ENCODE assay signal across 9 cellular contexts in the genomic region with DNA sequence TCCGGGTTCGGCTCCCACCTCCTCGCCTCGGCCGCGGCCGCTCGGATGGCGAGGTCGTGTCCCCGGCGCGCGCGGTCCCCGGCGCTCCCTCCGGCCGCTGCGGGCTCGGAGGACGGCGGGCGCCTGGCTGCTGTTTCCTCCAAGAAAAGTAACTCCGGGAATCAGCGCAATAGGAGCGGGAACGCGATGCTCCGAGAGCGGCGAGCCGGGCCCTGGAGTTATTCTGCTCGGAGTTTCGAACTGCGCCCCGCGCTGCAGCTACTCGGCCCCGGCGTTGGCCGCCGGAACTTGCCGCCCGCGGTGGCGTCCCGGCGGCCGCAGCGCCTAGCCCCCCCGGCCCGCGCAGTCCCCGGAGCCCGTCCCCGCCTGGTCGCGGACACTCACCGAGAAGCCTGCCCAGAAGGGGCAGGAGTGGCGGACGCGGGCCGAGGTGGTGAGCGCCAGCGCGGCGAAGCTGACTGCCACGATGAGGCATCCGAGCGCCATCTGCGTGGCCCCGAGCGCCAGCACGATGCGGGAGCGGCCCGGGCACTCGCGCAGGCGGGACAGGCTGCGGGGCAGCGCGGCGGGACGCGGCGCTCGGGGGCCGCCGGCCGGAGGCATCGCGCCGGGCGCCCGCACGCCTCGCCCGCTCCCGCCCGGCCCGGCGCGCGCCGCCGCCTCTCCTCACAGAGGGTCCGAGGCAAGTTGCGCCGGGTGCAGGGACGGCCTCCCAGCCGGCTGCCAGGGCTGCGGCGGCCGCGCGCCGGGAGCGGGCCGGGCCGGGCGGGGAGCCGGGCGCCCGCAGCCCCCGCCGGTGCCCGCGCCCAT.
DNase-seq lines count a peak whose midpoint lies in the region; ATAC-seq and TF ChIP-seq lines count a peak whose summit lies in the region.
"Had no signal": no experiment of that assay in that cellular context is flagged by ENCODE, and none has a peak within 500 bp of the region (broad histone marks: within the 10 kb centered on the region; RNA-seq: fewer than 3 reads in every experiment).

No MANE protein-coding gene starts in this region.

- H3K27me3 Mint-ChIP-seq in chondrocyte (ENCODE audit: low read depth) = peaks cover 50% of the 10 kb centered on the region

- H3K9me3 Mint-ChIP-seq in chondrocyte (ENCODE audit: low read depth) = peaks cover 14% of the 10 kb centered on the region

- ATAC-seq in SK-N-SH treated with all-trans-retinoic acid at 6 μM for 48 hours (no peak; the same call in 1 of the 3 replicates), left lung (peak; percentile 22), HG03108 (IDR thresholded peaks at IDR 0.05; ENCODE audit: unreplicated experiment) (no peak), HG02759 (IDR thresholded peaks at IDR 0.05; ENCODE audit: unreplicated experiment) (no peak)

- H3K9ac ChIP-seq in SK-N-SH = no peak overlapping the region

- peak; percentile 76 for DNase-seq in SK-N-SH
- no peak for DNase-seq in chondrocyte (ENCODE audit: low spot score)
- DNase-seq in left lung = no peak
- no peak for DNase-seq in tibial nerve (ENCODE audit: low spot score in 2 of 2)
- DNase-seq in stimulated activated CD4-positive, alpha-beta T cell treated with anti-CD3 and anti-CD28 coated beads, Interleukin-2, amount 100 ng/mL, for 24 hours = no peak

- no peak for TF ChIP-seq RAD21 in SK-N-SH (IDR thresholded peaks at IDR 0.05; ENCODE audit: low read length)

- POLR2A ChIA-PET in SK-N-SH (lab: Yijun Ruan, JAX) = no interaction called here

- H3K9me3 ChIP-seq in SK-N-SH = no peaks in the 10 kb centered on the region
- no peaks in the 10 kb centered on the region for H3K9me3 ChIP-seq in left lung
- H3K9me3 ChIP-seq in tibial nerve = no peaks in the 10 kb centered on the region

- no peaks in the 10 kb centered on the region for H3F3A ChIP-seq in SK-N-SH (replicated peaks; ENCODE audit: insufficient read depth)

- 5% methylated on average over 7 of the region's 130 CpGs for WGBS in SK-N-SH (ENCODE audit: low lambda C conversion rate)
- WGBS in tibial nerve, 2 donors = 0 to 1% methylated on average over 1 to 27 of the region's 130 CpGs

- intact Hi-C loops in left lung (cut with DNase I) = no loop called here

- H3K4me1 Mint-ChIP-seq in chondrocyte (ENCODE audit: low read depth) = peaks cover 13% of the 10 kb centered on the region

- no peak for TF ChIP-seq POLR2A in tibial nerve (IDR thresholded peaks at IDR 0.05)

- no peak overlapping the region for H3K4me3 Mint-ChIP-seq in chondrocyte (ENCODE audit: unreplicated experiment)

- TF ChIP-seq EP300 in SK-N-SH (IDR thresholded peaks at IDR 0.05; ENCODE audit: borderline replicate concordance in 1 of 2, low read depth in 1 of 2, low read length in 1 of 2) (no peak), tibial nerve (IDR thresholded peaks at IDR 0.05) (no peak)

- H3K79me2 ChIP-seq in SK-N-SH (ENCODE audit: insufficient read depth) = no peaks in the 10 kb centered on the region

- H3K27ac ChIP-seq in SK-N-SH (ENCODE audit: low read depth in 2 of 2, low read length in 1 of 2) (no peak overlapping the region), left lung (no peak overlapping the region), tibial nerve (peak overlapping the region in 1 of 4 donors; percentile 27)
- H3K27ac ChIP-seq: epithelial cell of prostate had no signal

- no peaks in the 10 kb centered on the region for H3K9me2 ChIP-seq in SK-N-SH

- H3K27me3 ChIP-seq in SK-N-SH (ENCODE audit: insufficient read depth) (peaks cover 55% of the 10 kb centered on the region), left lung (peaks cover 27 to 68% of the 10 kb centered on the region in 2 donors), tibial nerve (peaks cover 0 to 46% of the 10 kb centered on the region in 2 donors)

- no peaks in the 10 kb centered on the region for H4K20me1 ChIP-seq in SK-N-SH (ENCODE audit: insufficient read depth)

- H3K27ac Mint-ChIP-seq in chondrocyte (ENCODE audit: unreplicated experiment) = no peak overlapping the region

- H3K4me3 ChIP-seq in SK-N-SH (ENCODE audit: low read depth in 2 of 2, low read length in 1 of 2) (peak overlapping the region; percentile 35 to 43; a peak in 3 of 4 replicates), left lung (peak overlapping the region; percentile 36 to 45), tibial nerve (peak overlapping the region in 3 of 4 donors; percentile 18 to 63 (median 26))

- peaks cover 6% of the 10 kb centered on the region for H3K36me3 Mint-ChIP-seq in chondrocyte (ENCODE audit: low read depth)

- CTCF ChIA-PET in SK-N-SH (lab: Yijun Ruan, JAX) = interaction anchor here (1.1 to 1.3 kb wide), 2 partner anchors 10 to 431 kb away, joined by 3 to 4 read pairs; no protein-coding TSS in a partner anchor

- peak overlapping the region; percentile 68; the same call in 1 of the 2 replicates for H3K4me2 ChIP-seq in SK-N-SH

- H3K36me3 ChIP-seq in SK-N-SH (replicated peaks in 1 of 2; ENCODE audit: control insufficient read depth in 1 of 2, insufficient read depth in 2 of 2, low read length in 1 of 2) (no peaks in the 10 kb centered on the region), left lung (no peaks in the 10 kb centered on the region), tibial nerve (no peaks in the 10 kb centered on the region)

- TF ChIP-seq CTCF in SK-N-SH (IDR thresholded peaks at IDR 0.05) (no peak), chondrocyte (IDR thresholded peaks at IDR 0.05) (peak; percentile 14), left lung (IDR thresholded peaks at IDR 0.05) (no peak), tibial nerve (IDR thresholded peaks at IDR 0.05) (no peak)

- no peak overlapping the region for H2AFZ ChIP-seq in SK-N-SH (ENCODE audit: low read depth)

- H3K4me1 ChIP-seq in SK-N-SH (ENCODE audit: control insufficient read depth in 1 of 2, insufficient read depth in 2 of 2, low read depth in 1 of 2, low read length in 1 of 2) = peaks cover 0 to 4% of the 10 kb centered on the region in 2 experiments; a peak in 1 of 4 replicates
- peaks cover 0 to 13% of the 10 kb centered on the region in 2 donors for H3K4me1 ChIP-seq in left lung
- H3K4me1 ChIP-seq in tibial nerve = peaks cover 0 to 25% (median 0%) of the 10 kb centered on the region in 4 donors

TF ChIP-seq in SK-N-SH, 30 proteins besides CTCF, POLR2A, EP300 and RAD21 (continues in another document):
- TF ChIP-seq, protein P1, sequence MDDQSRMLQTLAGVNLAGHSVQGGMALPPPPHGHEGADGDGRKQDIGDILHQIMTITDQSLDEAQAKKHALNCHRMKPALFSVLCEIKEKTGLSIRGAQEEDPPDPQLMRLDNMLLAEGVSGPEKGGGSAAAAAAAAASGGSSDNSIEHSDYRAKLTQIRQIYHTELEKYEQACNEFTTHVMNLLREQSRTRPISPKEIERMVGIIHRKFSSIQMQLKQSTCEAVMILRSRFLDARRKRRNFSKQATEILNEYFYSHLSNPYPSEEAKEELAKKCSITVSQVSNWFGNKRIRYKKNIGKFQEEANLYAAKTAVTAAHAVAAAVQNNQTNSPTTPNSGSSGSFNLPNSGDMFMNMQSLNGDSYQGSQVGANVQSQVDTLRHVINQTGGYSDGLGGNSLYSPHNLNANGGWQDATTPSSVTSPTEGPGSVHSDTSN (IDR thresholded peaks at IDR 0.05) = no peak
- no peak for TF ChIP-seq RFX5 (IDR thresholded peaks at IDR 0.05; ENCODE audit: low read length)
- TF ChIP-seq RXRA (IDR thresholded peaks at IDR 0.05; ENCODE audit: borderline replicate concordance, low read depth) = no peak
- TF ChIP-seq, protein P2, sequence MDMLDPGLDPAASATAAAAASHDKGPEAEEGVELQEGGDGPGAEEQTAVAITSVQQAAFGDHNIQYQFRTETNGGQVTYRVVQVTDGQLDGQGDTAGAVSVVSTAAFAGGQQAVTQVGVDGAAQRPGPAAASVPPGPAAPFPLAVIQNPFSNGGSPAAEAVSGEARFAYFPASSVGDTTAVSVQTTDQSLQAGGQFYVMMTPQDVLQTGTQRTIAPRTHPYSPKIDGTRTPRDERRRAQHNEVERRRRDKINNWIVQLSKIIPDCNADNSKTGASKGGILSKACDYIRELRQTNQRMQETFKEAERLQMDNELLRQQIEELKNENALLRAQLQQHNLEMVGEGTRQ (IDR thresholded peaks at IDR 0.05; ENCODE audit: borderline replicate concordance, low read depth, low read length) = no peak
- TF ChIP-seq, protein P3, sequence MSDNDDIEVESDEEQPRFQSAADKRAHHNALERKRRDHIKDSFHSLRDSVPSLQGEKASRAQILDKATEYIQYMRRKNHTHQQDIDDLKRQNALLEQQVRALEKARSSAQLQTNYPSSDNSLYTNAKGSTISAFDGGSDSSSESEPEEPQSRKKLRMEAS (IDR thresholded peaks at IDR 0.05; ENCODE audit: low read depth) = no peak

TF ChIP-seq in SK-N-SH treated with all-trans-retinoic acid at 6 μM for 48 hours, 23 proteins besides CTCF, POLR2A, EP300 and RAD21 (continues in another document):
- TF ChIP-seq ARNTL (CRISPR knock-in tag; IDR thresholded peaks at IDR 0.05; ENCODE audit: borderline replicate concordance, low read depth) = no peak
- TF ChIP-seq, protein P4, sequence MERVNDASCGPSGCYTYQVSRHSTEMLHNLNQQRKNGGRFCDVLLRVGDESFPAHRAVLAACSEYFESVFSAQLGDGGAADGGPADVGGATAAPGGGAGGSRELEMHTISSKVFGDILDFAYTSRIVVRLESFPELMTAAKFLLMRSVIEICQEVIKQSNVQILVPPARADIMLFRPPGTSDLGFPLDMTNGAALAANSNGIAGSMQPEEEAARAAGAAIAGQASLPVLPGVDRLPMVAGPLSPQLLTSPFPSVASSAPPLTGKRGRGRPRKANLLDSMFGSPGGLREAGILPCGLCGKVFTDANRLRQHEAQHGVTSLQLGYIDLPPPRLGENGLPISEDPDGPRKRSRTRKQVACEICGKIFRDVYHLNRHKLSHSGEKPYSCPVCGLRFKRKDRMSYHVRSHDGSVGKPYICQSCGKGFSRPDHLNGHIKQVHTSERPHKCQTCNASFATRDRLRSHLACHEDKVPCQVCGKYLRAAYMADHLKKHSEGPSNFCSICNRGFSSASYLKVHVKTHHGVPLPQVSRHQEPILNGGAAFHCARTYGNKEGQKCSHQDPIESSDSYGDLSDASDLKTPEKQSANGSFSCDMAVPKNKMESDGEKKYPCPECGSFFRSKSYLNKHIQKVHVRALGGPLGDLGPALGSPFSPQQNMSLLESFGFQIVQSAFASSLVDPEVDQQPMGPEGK (CRISPR knock-in tag; IDR thresholded peaks at IDR 0.05; ENCODE audit: borderline replicate concordance) = no peak
- no peak for TF ChIP-seq ISL1 (CRISPR knock-in tag; IDR thresholded peaks at IDR 0.05)
- no peak for TF ChIP-seq GLIS3 (CRISPR knock-in tag; IDR thresholded peaks at IDR 0.05)
- TF ChIP-seq ZC3H10 (CRISPR knock-in tag; IDR thresholded peaks at IDR 0.05) = no peak
- no peak for TF ChIP-seq ZNF70 (CRISPR knock-in tag; IDR thresholded peaks at IDR 0.05)
- TF ChIP-seq ZFP30 (CRISPR knock-in tag; IDR thresholded peaks at IDR 0.05) = no peak
- no peak for TF ChIP-seq RARB (CRISPR knock-in tag; IDR thresholded peaks at IDR 0.05)
- TF ChIP-seq ZNF565 (CRISPR knock-in tag; conservative IDR thresholded peaks at IDR 0.05; ENCODE audit: low read depth) = no peak
